1 cellular context compared by ENCODE assay signal in genomic region chr4:121823505-121824170, GRCh38.
TF ChIP-seq lines count a peak whose summit lies in the region.

TSS of gene CCNA2 (minus strand) at chr4:121823883. CDS start at chr4:121823628, 255 bp downstream.

TF ChIP-seq in GM12878, 131 proteins besides CTCF, POLR2A, EP300 and RAD21 (continued from another document and continues in another):
- 0 out of 2 replicates have a peak, but pooled peaks have one; percentile 8 for TF ChIP-seq REST (IDR thresholded peaks at IDR 0.05; ENCODE audit: low read depth, low read length)
- 0 out of 2 replicates have a peak, but pooled peaks have one; percentile 35 for TF ChIP-seq CEBPZ (IDR thresholded peaks at IDR 0.05; ENCODE audit: low read depth, low read length)
- peak; percentile 56; the same call in 1 of the 2 replicates for TF ChIP-seq TAF1 (IDR thresholded peaks at IDR 0.05; ENCODE audit: borderline replicate concordance, low read depth, low read length)
- TF ChIP-seq JUND (IDR thresholded peaks at IDR 0.05; ENCODE audit: low read depth, low read length), result 0 out of 2 replicates have a peak, but pooled peaks have one; percentile 15
- no peak for TF ChIP-seq ZBED1 (IDR thresholded peaks at IDR 0.05; ENCODE audit: borderline replicate concordance)
- TF ChIP-seq GATAD2B (conservative IDR thresholded peaks at IDR 0.05; ENCODE audit: low read depth), result peak; percentile 82; the same call in 1 of the 2 replicates
- TF ChIP-seq SUZ12 (IDR thresholded peaks at IDR 0.05; ENCODE audit: unreplicated experiment), result no peak
- no peak for TF ChIP-seq ZNF274 (IDR thresholded peaks at IDR 0.05; ENCODE audit: insufficient read depth, insufficient read length)
- peak; percentile 67 for TF ChIP-seq IKZF1 (conservative IDR thresholded peaks at IDR 0.05)
- TF ChIP-seq EZH2 (IDR thresholded peaks at IDR 0.05; ENCODE audit: borderline replicate concordance, control insufficient read depth, low read depth, low read length), result no peak
- peak; percentile 92 for TF ChIP-seq ATF3 (IDR thresholded peaks at IDR 0.05; ENCODE audit: borderline replicate concordance, extremely low read depth, low read depth, low read length)
- TF ChIP-seq POLR2AphosphoS5 (IDR thresholded peaks at IDR 0.05; ENCODE audit: low read length), result peak; percentile 85
- peak; percentile 30 to 40; a peak in 1 of 4 replicates for TF ChIP-seq BHLHE40 (IDR thresholded peaks at IDR 0.05; ENCODE audit: borderline replicate concordance in 1 of 2, low read depth in 2 of 2, low read length in 1 of 2)
- no peak for TF ChIP-seq TCF7 (IDR thresholded peaks at IDR 0.05; ENCODE audit: borderline replicate concordance)
- peak; percentile 30 for TF ChIP-seq ZNF207 (IDR thresholded peaks at IDR 0.05; ENCODE audit: borderline replicate concordance)
- TF ChIP-seq EED (IDR thresholded peaks at IDR 0.05; ENCODE audit: low read depth), result no peak
- no peak for TF ChIP-seq PRDM15 (CRISPR knock-in tag; IDR thresholded peaks at IDR 0.05)
- no peak for TF ChIP-seq SPI1 (IDR thresholded peaks at IDR 0.05; ENCODE audit: borderline replicate concordance, insufficient read depth, low read depth, low read length)
- peak; percentile 75; the same call in 1 of the 2 replicates for TF ChIP-seq TARDBP (IDR thresholded peaks at IDR 0.05; ENCODE audit: borderline replicate concordance)
- peak; percentile 77 for TF ChIP-seq RUNX3 (IDR thresholded peaks at IDR 0.05; ENCODE audit: low read length)
- TF ChIP-seq NBN (IDR thresholded peaks at IDR 0.05), result peak; percentile 92
- TF ChIP-seq ZBTB4 (CRISPR knock-in tag; IDR thresholded peaks at IDR 0.05), result no peak
- TF ChIP-seq RELA (IDR thresholded peaks at IDR 0.05; ENCODE audit: borderline replicate concordance, partially characterized antibody), result no peak
- TF ChIP-seq RB1 (IDR thresholded peaks at IDR 0.05; ENCODE audit: borderline replicate concordance), result 0 out of 2 replicates have a peak, but pooled peaks have one; percentile 77
- TF ChIP-seq NKRF (conservative IDR thresholded peaks at IDR 0.05), result peak; percentile 100
- peak; percentile 87 for TF ChIP-seq RELB (IDR thresholded peaks at IDR 0.05; ENCODE audit: low read depth)
- TF ChIP-seq ZNF592 (IDR thresholded peaks at IDR 0.05), result no peak
- peak; percentile 78; the same call in 1 of the 2 replicates for TF ChIP-seq ESRRA (IDR thresholded peaks at IDR 0.05; ENCODE audit: low read length)
- TF ChIP-seq SMAD1 (IDR thresholded peaks at IDR 0.05; ENCODE audit: low read depth, partially characterized antibody), result peak; percentile 63
- peak; percentile 70 for TF ChIP-seq ATF7 (IDR thresholded peaks at IDR 0.05; ENCODE audit: low read depth)
- TF ChIP-seq HDAC2 (IDR thresholded peaks at IDR 0.05), result peak; percentile 99
